1 cellular context compared by ENCODE assay signal in the genomic region with DNA sequence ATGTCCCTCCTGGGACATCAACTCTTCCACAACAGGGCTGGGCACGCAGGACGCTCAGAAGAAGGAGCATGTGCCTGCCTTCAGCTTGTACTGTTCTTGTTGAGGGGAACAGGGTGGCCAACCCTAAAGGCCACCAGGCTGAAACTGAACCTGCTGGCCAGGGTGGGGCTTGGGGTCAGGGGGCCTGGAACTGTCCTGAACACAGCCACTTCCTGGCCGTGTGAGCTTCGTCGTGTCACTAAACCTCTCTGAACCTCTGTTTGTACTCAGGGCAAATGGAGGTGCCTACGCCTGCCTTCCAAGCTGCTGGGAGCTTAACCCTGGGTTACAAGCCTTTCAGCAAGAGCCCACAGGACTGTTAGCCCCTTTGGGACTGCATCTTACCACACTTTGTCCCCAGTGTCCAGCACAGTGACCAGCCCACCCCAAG.
TF ChIP-seq lines count a peak whose summit lies in the region.

No MANE protein-coding gene starts in this region.

TF ChIP-seq in H1, 55 proteins besides CTCF, POLR2A, EP300 and RAD21:
- no peak for TF ChIP-seq RFX5 (IDR thresholded peaks at IDR 0.05; ENCODE audit: borderline replicate concordance, low read depth, low read length)
- no peak for TF ChIP-seq HDAC6 (IDR thresholded peaks at IDR 0.05; ENCODE audit: low read depth, low read length)
- no peak for TF ChIP-seq POU5F1 (IDR thresholded peaks at IDR 0.05; ENCODE audit: low read depth, low read length)
- no peak for TF ChIP-seq SIRT6 (IDR thresholded peaks at IDR 0.05; ENCODE audit: low read length)
- no peak for TF ChIP-seq BCL11A (IDR thresholded peaks at IDR 0.05; ENCODE audit: low read depth in 2 of 2, low read length in 2 of 2)
- no peak for TF ChIP-seq TAF7 (optimal IDR thresholded peaks at IDR 0.05; ENCODE audit: borderline replicate concordance, low read depth, low read length)
- TF ChIP-seq KDM4A (IDR thresholded peaks at IDR 0.05; ENCODE audit: low read depth, low read length, severe bottlenecking) = no peak
- TF ChIP-seq KDM1A (IDR thresholded peaks at IDR 0.05; ENCODE audit: borderline replicate concordance, low read length) = no peak
- TF ChIP-seq YY1 (IDR thresholded peaks at IDR 0.05; ENCODE audit: low read depth, low read length) = no peak
- TF ChIP-seq FOSL1 (IDR thresholded peaks at IDR 0.05; ENCODE audit: insufficient read depth, low read depth, low read length) = no peak
- no peak for TF ChIP-seq RBBP5 (IDR thresholded peaks at IDR 0.05; ENCODE audit: borderline replicate concordance, low read depth, low read length)
- no peak for TF ChIP-seq JUN (IDR thresholded peaks at IDR 0.05; ENCODE audit: low read depth, low read length)
- TF ChIP-seq ASH2L (IDR thresholded peaks at IDR 0.05; ENCODE audit: low read length) = no peak
- TF ChIP-seq SUZ12 (IDR thresholded peaks at IDR 0.05; ENCODE audit: low read length) = no peak
- no peak for TF ChIP-seq RXRA (IDR thresholded peaks at IDR 0.05; ENCODE audit: insufficient read depth, low read depth, low read length)
- no peak for TF ChIP-seq CTBP2 (IDR thresholded peaks at IDR 0.05; ENCODE audit: borderline replicate concordance, insufficient read depth, insufficient read length, low read length)
- TF ChIP-seq CHD2 (IDR thresholded peaks at IDR 0.05; ENCODE audit: low read length) = no peak
- TF ChIP-seq BACH1 (IDR thresholded peaks at IDR 0.05; ENCODE audit: low read length) = no peak
